ENCODE assay signal across 11 cellular contexts in genomic region chr1:228733576-228733975, GRCh38. TPM values are rescaled to one million over a fixed set of nuclear protein-coding genes. Genes with fewer than 3 reads are reported as not detected.
"Had no signal": no experiment of that assay in that cellular context is flagged by ENCODE, and none has a peak within 500 bp of the region (broad histone marks: within the 10 kb centered on the region; RNA-seq: fewer than 3 reads in every experiment).

No MANE protein-coding gene starts in this region.

- ATAC-seq: HCT116, HepG2 had no signal

- H3K27ac Mint-ChIP-seq: HFFc6, IgD-negative memory B cell had no signal

- H3K36me3 ChIP-seq: HAP-1 had no signal

- H3K4me3 ChIP-seq: GM23248, HAP-1 had no signal

- DNase-seq: GM23248, GOT3, H7, HFFc6, KBM-7 had no signal

- H2AFZ ChIP-seq: GM23248 had no signal

- H3K27ac ChIP-seq: GM23248, HL-60 had no signal

- H3K9me3 ChIP-seq: HAP-1 had no signal

- H3K4me3 Mint-ChIP-seq: HFFc6 had no signal

- H3K9ac ChIP-seq: GM23248 had no signal

RNA-seq across cellular contexts. Expression of gene RHOU, which starts 1.7 kb away (rescaled TPM):
- total RNA-seq: HT1080 had no signal
- polyA plus RNA-seq: IgD-negative memory B cell had no signal
